ENCODE assay signal across 30 cellular contexts in genomic region chr1:166763318-166763717, GRCh38.
DNase-seq lines count a peak whose midpoint lies in the region; ATAC-seq, FAIRE-seq and TF ChIP-seq lines count a peak whose summit lies in the region.
"Had no signal": no experiment of that assay in that cellular context is flagged by ENCODE, and none has a peak within 500 bp of the region (broad histone marks: within the 10 kb centered on the region; RNA-seq: fewer than 3 reads in every experiment).

No MANE protein-coding gene starts in this region.

- WGBS in body of pancreas, 2 donors = 43 to 47% methylated on average over 1 of the region's 1 CpG
- WGBS in pancreas, 2 donors = 40 to 59% methylated on average over 1 of the region's 1 CpG

- no peaks in the 10 kb centered on the region for H3K27me3 ChIP-seq in body of pancreas
- no peaks in the 10 kb centered on the region for H3K27me3 ChIP-seq in pancreas
- H3K27me3 ChIP-seq: BE2C; BLaER1; BLaER1 treated with 17β-estradiol and CSF1 and Interleukin-3, amounts not matched to agents 10 nM and 100 nM had no signal

- peaks cover 5% of the 10 kb centered on the region for H3K4me1 ChIP-seq in body of pancreas
- H3K4me1 ChIP-seq in pancreas = peaks cover 0 to 3% (median 3%) of the 10 kb centered on the region in 3 donors
- H3K4me1 ChIP-seq: A549; BE2C; BLaER1; BLaER1 treated with 17β-estradiol and CSF1 and Interleukin-3, amounts not matched to agents 10 nM and 100 nM; Caco-2 had no signal

- intact Hi-C loops in body of pancreas (cut with DNase I) (no loop called here), pancreas (cut with DNase I) (no loop called here)

- no peak for FAIRE-seq in pancreas (lab: Jason Lieb, UNC)
- FAIRE-seq: A204.1, A549 had no signal

- H3K36me3 ChIP-seq in body of pancreas (replicated peaks in 1 of 2; ENCODE audit: insufficient read depth in 1 of 2, low read depth in 2 of 2) (no peaks in the 10 kb centered on the region), pancreas (no peaks in the 10 kb centered on the region)
- H3K36me3 ChIP-seq: BE2C; BLaER1; BLaER1 treated with 17β-estradiol and CSF1 and Interleukin-3, amounts not matched to agents 10 nM and 100 nM had no signal

- peak; percentile 52 for ATAC-seq in body of pancreas
- peak; percentile 54 to 88 (median 74) for ATAC-seq in pancreas
- ATAC-seq in GM21786 (IDR thresholded peaks at IDR 0.05; ENCODE audit: unreplicated experiment) = no peak
- ATAC-seq: A549; CD8-positive, alpha-beta T cell had no signal

- no peaks in the 10 kb centered on the region for H3K9me3 ChIP-seq in body of pancreas
- no peaks in the 10 kb centered on the region for H3K9me3 ChIP-seq in pancreas
- H3K9me3 ChIP-seq: A549; BE2C; BLaER1; BLaER1 treated with 17β-estradiol and CSF1 and Interleukin-3, amounts not matched to agents 10 nM and 100 nM; Caco-2 had no signal

- no peak overlapping the region for H3K4me3 ChIP-seq in body of pancreas
- no peak overlapping the region for H3K4me3 ChIP-seq in pancreas
- H3K4me3 ChIP-seq: A549; BLaER1; BLaER1 treated with 17β-estradiol and CSF1 and Interleukin-3, amounts not matched to agents 10 nM and 100 nM had no signal

- H3K27ac ChIP-seq in body of pancreas = no peak overlapping the region
- no peak overlapping the region for H3K27ac ChIP-seq in pancreas
- H3K27ac ChIP-seq: 22Rv1; A549; BLaER1; BLaER1 treated with 17β-estradiol and CSF1 and Interleukin-3, amounts not matched to agents 10 nM and 100 nM; C4-2B had no signal

- no peak for TF ChIP-seq POLR2A in body of pancreas (IDR thresholded peaks at IDR 0.05)

- DNase-seq in body of pancreas (peak; percentile 19 to 55 (median 36)), pancreas (peak in 2 of 6 donors; percentile 13 to 19), DMS 273 (lab: John Stamatoyannopoulos, UW; ENCODE audit: unreplicated experiment) (no peak)
- DNase-seq: 8988T; ACHN; AML-193; BE2C; C1 segment of cervical spinal cord; Caco-2; Calu3; CD4-positive, alpha-beta memory T cell; CD4-positive, alpha-beta T cell; CD4-positive, CD25-positive, alpha-beta regulatory T cell; CD8-positive, alpha-beta memory T cell; CD8-positive, alpha-beta T cell; COR-L47; DMS 273 treated with DMSO at 0.1 percent for 48 hours; DMS153; DMS53; DMS79; DMS79 treated with DMSO at 0.1 percent for 48 hours; DND-41; EL had no signal

- TF ChIP-seq CTCF in body of pancreas (IDR thresholded peaks at IDR 0.05) = no peak
- no peak for TF ChIP-seq CTCF in pancreas (IDR thresholded peaks at IDR 0.05)
